Comparison of ENCODE assay signal across 1 cellular context in genomic region chr12:32106517-32107366, GRCh38.
A peak's percentile ranks its signal among the peaks of the same experiment; 100 is the strongest.
TF ChIP-seq lines count a peak whose summit lies in the region.

Gene BICD1, plus strand, starts transcription at chr12:32106847. Its CDS starts 485 bp downstream, at chr12:32107332.

TF ChIP-seq in HepG2, 621 proteins besides CTCF, POLR2A, EP300 and RAD21 (continued from another document and continues in another):
- TF ChIP-seq KLF12 (CRISPR knock-in tag; IDR thresholded peaks at IDR 0.05; ENCODE audit: borderline replicate concordance) (peak; percentile 63; the same call in 1 of the 2 replicates), TOE1 (CRISPR knock-in tag; IDR thresholded peaks at IDR 0.05) (no peak), ZNF549 (CRISPR knock-in tag; IDR thresholded peaks at IDR 0.05) (no peak), ZNF567 (CRISPR knock-in tag; IDR thresholded peaks at IDR 0.05; ENCODE audit: borderline replicate concordance) (no peak), NCOA5 (CRISPR knock-in tag; IDR thresholded peaks at IDR 0.05) (no peak), ZNF33B (CRISPR knock-in tag; IDR thresholded peaks at IDR 0.05) (peak; percentile 67; the same call in 1 of the 2 replicates), NFYB (CRISPR knock-in tag; IDR thresholded peaks at IDR 0.05) (no peak), SMAD1 (CRISPR knock-in tag; IDR thresholded peaks at IDR 0.05; ENCODE audit: borderline replicate concordance, low read depth) (peak; percentile 74; the same call in 1 of the 2 replicates), NR2C2 (CRISPR knock-in tag; IDR thresholded peaks at IDR 0.05; ENCODE audit: borderline replicate concordance) (peak; percentile 22; the same call in 1 of the 2 replicates), KDM2A (CRISPR knock-in tag; IDR thresholded peaks at IDR 0.05; ENCODE audit: borderline replicate concordance, low read depth) (peak; percentile 78; the same call in 1 of the 2 replicates), IRX3 (CRISPR knock-in tag; IDR thresholded peaks at IDR 0.05; ENCODE audit: borderline replicate concordance, low read depth) (peak; percentile 33; the same call in 1 of the 2 replicates), ATF7 (IDR thresholded peaks at IDR 0.05) (no peak), ATF7 (CRISPR knock-in tag; IDR thresholded peaks at IDR 0.05) (0 out of 2 replicates have a peak, but pooled peaks have one; percentile 35), STAG1 (CRISPR knock-in tag; IDR thresholded peaks at IDR 0.05) (peak; percentile 41), ZBTB26 (CRISPR knock-in tag; IDR thresholded peaks at IDR 0.05; ENCODE audit: borderline replicate concordance) (no peak; the same call in 1 of the 2 replicates), RNF219 (CRISPR knock-in tag; IDR thresholded peaks at IDR 0.05) (no peak), ETS1 (CRISPR knock-in tag; IDR thresholded peaks at IDR 0.05) (peak; percentile 77; the same call in 1 of the 2 replicates), ZBTB1 (CRISPR knock-in tag; IDR thresholded peaks at IDR 0.05; ENCODE audit: borderline replicate concordance) (no peak), CENPBD1 (CRISPR knock-in tag; IDR thresholded peaks at IDR 0.05; ENCODE audit: borderline replicate concordance, low read depth) (no peak), ZBTB33 (CRISPR knock-in tag; IDR thresholded peaks at IDR 0.05) (0 out of 2 replicates have a peak, but pooled peaks have one; percentile 51), SAFB2 (CRISPR knock-in tag; IDR thresholded peaks at IDR 0.05; ENCODE audit: borderline replicate concordance, low read depth) (no peak; the same call in 1 of the 2 replicates), ZBTB4 (CRISPR knock-in tag; IDR thresholded peaks at IDR 0.05; ENCODE audit: borderline replicate concordance) (no peak), FOXJ3 (CRISPR knock-in tag; IDR thresholded peaks at IDR 0.05; ENCODE audit: borderline replicate concordance) (no peak), ZNF275 (CRISPR knock-in tag; IDR thresholded peaks at IDR 0.05; ENCODE audit: borderline replicate concordance) (no peak), MAFG (CRISPR knock-in tag; IDR thresholded peaks at IDR 0.05) (no peak), CBFB (CRISPR knock-in tag; IDR thresholded peaks at IDR 0.05) (peak; percentile 59; the same call in 1 of the 2 replicates), USF2 (IDR thresholded peaks at IDR 0.05; ENCODE audit: low read depth, low read length) (no peak), USF2 (CRISPR knock-in tag; IDR thresholded peaks at IDR 0.05; ENCODE audit: borderline replicate concordance) (no peak), AGO2 (optimal IDR thresholded peaks at IDR 0.05; ENCODE audit: low read depth, low read length) (peak; percentile 59), ZNF605 (CRISPR knock-in tag; IDR thresholded peaks at IDR 0.05) (no peak), ZFP36L2 (CRISPR knock-in tag; IDR thresholded peaks at IDR 0.05) (no peak), ELF3 (CRISPR knock-in tag; IDR thresholded peaks at IDR 0.05) (peak; percentile 71), YEATS4 (CRISPR knock-in tag; IDR thresholded peaks at IDR 0.05; ENCODE audit: borderline replicate concordance) (peak; percentile 85), MED1 (CRISPR knock-in tag; IDR thresholded peaks at IDR 0.05) (peak; percentile 71; the same call in 1 of the 2 replicates), ZNF614 (CRISPR knock-in tag; IDR thresholded peaks at IDR 0.05; ENCODE audit: borderline replicate concordance) (peak; percentile 65; the same call in 1 of the 2 replicates), ZNF18 (CRISPR knock-in tag; IDR thresholded peaks at IDR 0.05; ENCODE audit: insufficient replicate concordance) (no peak), HOXD1 (CRISPR knock-in tag; IDR thresholded peaks at IDR 0.05) (peak; percentile 23; the same call in 1 of the 2 replicates), ZNF512B (CRISPR knock-in tag; IDR thresholded peaks at IDR 0.05; ENCODE audit: borderline replicate concordance) (no peak), RBAK (CRISPR knock-in tag; IDR thresholded peaks at IDR 0.05) (no peak), ARNTL (CRISPR knock-in tag; IDR thresholded peaks at IDR 0.05) (no peak), ZNF256 (CRISPR knock-in tag; conservative IDR thresholded peaks at IDR 0.05) (no peak; the same call in 1 of the 2 replicates), ZSCAN20 (CRISPR knock-in tag; IDR thresholded peaks at IDR 0.05; ENCODE audit: borderline replicate concordance) (peak; percentile 37; the same call in 1 of the 2 replicates), SATB2 (CRISPR knock-in tag; IDR thresholded peaks at IDR 0.05) (no peak), CBX2 (IDR thresholded peaks at IDR 0.05; ENCODE audit: low read depth, low read length) (no peak), CBX2 (CRISPR knock-in tag; IDR thresholded peaks at IDR 0.05; ENCODE audit: low read depth) (no peak), ZNF619 (CRISPR knock-in tag; IDR thresholded peaks at IDR 0.05) (peak; percentile 48; the same call in 1 of the 2 replicates)
